Comparison of ENCODE assay signal across 8 cellular contexts in genomic region chr6:12958052-12958706, GRCh38.
A peak's percentile ranks its signal among the peaks of the same experiment; 100 is the strongest.
DNase-seq lines count a peak whose midpoint lies in the region; ATAC-seq and TF ChIP-seq lines count a peak whose summit lies in the region.

No MANE protein-coding gene starts in this region.

- H3K9ac ChIP-seq in Loucy (ENCODE audit: low read depth, low read length, poor library complexity, severe bottlenecking) = peak overlapping the region; percentile 86
- H3K9ac ChIP-seq in endodermal cell (ENCODE audit: extremely low read depth, low read length, poor library complexity, severe bottlenecking) = no peak overlapping the region

- H3K9me3 ChIP-seq in Loucy (ENCODE audit: insufficient read depth, low read depth, low read length) (no peaks in the 10 kb centered on the region), endodermal cell (ENCODE audit: control insufficient read depth, low read length) (no peaks in the 10 kb centered on the region)

- H3K27me3 ChIP-seq in Loucy (ENCODE audit: insufficient read depth, low read length, poor library complexity, severe bottlenecking) (no peaks in the 10 kb centered on the region), endodermal cell (ENCODE audit: control insufficient read depth, insufficient read depth, low read length, poor library complexity, severe bottlenecking) (peaks cover 36% of the 10 kb centered on the region)

- H3K9me3 Mint-ChIP-seq in endodermal cell = no peaks in the 10 kb centered on the region
- no peaks in the 10 kb centered on the region for H3K9me3 Mint-ChIP-seq in naive thymus-derived CD8-positive, alpha-beta T cell

- H3K4me3 ChIP-seq in Loucy (ENCODE audit: low read length, poor library complexity, severe bottlenecking) (peak overlapping the region; percentile 88), endodermal cell (ENCODE audit: low read length) (peak overlapping the region; percentile 70)

- H3K4me1 ChIP-seq in Loucy (ENCODE audit: insufficient read depth, low read length, poor library complexity, severe bottlenecking) (peaks cover 43% of the 10 kb centered on the region), endodermal cell (ENCODE audit: control insufficient read depth, insufficient read depth, low read length) (no peaks in the 10 kb centered on the region)

- no peaks in the 10 kb centered on the region for H3K9me2 ChIP-seq in Loucy (replicated peaks; ENCODE audit: low read depth, low read length)

- H3K27ac Mint-ChIP-seq in endodermal cell = no peak overlapping the region
- peak overlapping the region in 1 of 10 donors; percentile 8 for H3K27ac Mint-ChIP-seq in naive thymus-derived CD8-positive, alpha-beta T cell

- H4K20me1 ChIP-seq in Loucy (ENCODE audit: insufficient read depth, low read length, poor library complexity, severe bottlenecking) = no peaks in the 10 kb centered on the region

- DNase-seq in AG08396 (ENCODE audit: low spot score) (peak; percentile 6), endodermal cell (peak; percentile 52), ecto neural progenitor cell (ENCODE audit: low spot score) (no peak)
- DNase-seq in naive thymus-derived CD8-positive, alpha-beta T cell = no peak
- no peak for DNase-seq in NK-92 treated with Interleukin-12 subunit alpha and Interleukin-12 subunit beta, amount 100 ng/mL, for 24 hours (lab: John Stamatoyannopoulos, UW)
- no peak for DNase-seq in stimulated activated naive CD4-positive, alpha-beta T cell treated with Interleukin-2 at 50 U/mL for 16 hours (lab: John Stamatoyannopoulos, UW)

- peak overlapping the region; percentile 100 for H2AFZ ChIP-seq in Loucy (ENCODE audit: low read length)

- no peak overlapping the region for H3K27ac ChIP-seq in endodermal cell (ENCODE audit: low read depth, low read length)

- H3K27me3 Mint-ChIP-seq in endodermal cell (ENCODE audit: insufficient read depth) = peaks cover 51% of the 10 kb centered on the region
- H3K27me3 Mint-ChIP-seq in naive thymus-derived CD8-positive, alpha-beta T cell = peaks cover 15 to 30% (median 29%) of the 10 kb centered on the region in 5 donors

- no peak for TF ChIP-seq CTCF in Loucy (conservative IDR thresholded peaks at IDR 0.05; ENCODE audit: low read length)
- no peak for TF ChIP-seq CTCF in endodermal cell (conservative IDR thresholded peaks at IDR 0.05)

- ATAC-seq in naive thymus-derived CD8-positive, alpha-beta T cell = no peak
- no peak for ATAC-seq in HG03354 (IDR thresholded peaks at IDR 0.05; ENCODE audit: poor library complexity, severe bottlenecking, unreplicated experiment)

- H3K36me3 ChIP-seq in Loucy (ENCODE audit: insufficient read depth, low read length) (no peaks in the 10 kb centered on the region), endodermal cell (ENCODE audit: control insufficient read depth, insufficient read depth, low read length) (no peaks in the 10 kb centered on the region)

- peaks cover 28% of the 10 kb centered on the region for H3K4me1 Mint-ChIP-seq in endodermal cell
- peaks cover 16 to 34% (median 27%) of the 10 kb centered on the region in 4 donors for H3K4me1 Mint-ChIP-seq in naive thymus-derived CD8-positive, alpha-beta T cell

- no peaks in the 10 kb centered on the region for H3K36me3 Mint-ChIP-seq in endodermal cell (ENCODE audit: low read depth)
- H3K36me3 Mint-ChIP-seq in naive thymus-derived CD8-positive, alpha-beta T cell = no peaks in the 10 kb centered on the region

- 11 to 13% methylated on average over 7 to 9 of the region's 9 CpGs for WGBS in endodermal cell (ENCODE audit: insufficient coverage in 1 of 2, insufficient read length in 1 of 2), 2 experiments

- H3K79me2 ChIP-seq in Loucy (ENCODE audit: insufficient read depth, low read length) = no peaks in the 10 kb centered on the region

- no peaks in the 10 kb centered on the region for H3F3A ChIP-seq in Loucy (ENCODE audit: low read depth)

- peak overlapping the region; percentile 54 for H3K4me3 Mint-ChIP-seq in endodermal cell
- H3K4me3 Mint-ChIP-seq in naive thymus-derived CD8-positive, alpha-beta T cell = peak overlapping the region; percentile 87 to 94 (median 92)

- H3K4me2 ChIP-seq in Loucy (ENCODE audit: low read depth, low read length, poor library complexity, severe bottlenecking) = peak overlapping the region; percentile 82

- POLR2A ChIA-PET in naive thymus-derived CD8-positive, alpha-beta T cell (lab: Charles Lee) = no interaction called here

Comparison
In these comparisons a context has a peak if more than half of its experiments do, and no peak if none do; other contexts are left out.
1. DNase-seq: peak in AG08396 (single experiment) and endodermal cell (single experiment); none in naive thymus-derived CD8-positive, alpha-beta T cell (0 of 10), NK-92 treated with Interleukin-12 subunit alpha and Interleukin-12 subunit beta, amount 100 ng/mL, for 24 hours (single experiment), stimulated activated naive CD4-positive, alpha-beta T cell treated with Interleukin-2 at 50 U/mL for 16 hours (single experiment) and ecto neural progenitor cell (single experiment).